1 cellular context compared by ENCODE assay signal in the genomic region with DNA sequence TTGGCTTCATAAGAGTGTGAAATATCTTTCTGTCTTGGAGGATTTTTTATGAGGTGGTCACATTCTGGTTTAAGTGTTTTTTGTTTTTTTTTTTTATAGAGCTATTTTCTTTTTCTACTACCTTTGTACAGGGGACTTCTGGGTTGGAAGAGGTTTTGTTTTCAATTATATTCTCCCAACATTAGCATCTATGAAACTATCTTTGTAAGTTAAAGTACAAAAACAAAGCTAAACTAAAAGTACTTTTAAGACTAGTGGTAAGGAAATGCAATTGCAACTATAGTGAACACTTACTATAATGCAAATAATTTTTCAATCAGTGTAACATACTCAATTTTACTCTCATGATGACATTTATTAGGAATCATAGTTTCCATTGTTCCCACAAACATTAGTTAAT.
TF ChIP-seq lines count a peak whose summit lies in the region.

No MANE protein-coding gene starts in this region.

TF ChIP-seq in GM12891, 5 proteins besides CTCF, POLR2A, EP300 and RAD21:
- TF ChIP-seq TAF1 (IDR thresholded peaks at IDR 0.05; ENCODE audit: low read depth, low read length) (no peak), PAX5 (IDR thresholded peaks at IDR 0.05; ENCODE audit: insufficient read depth, low read length, severe bottlenecking) (no peak), SPI1 (IDR thresholded peaks at IDR 0.05; ENCODE audit: low read depth, low read length) (no peak), POLR2AphosphoS5 (IDR thresholded peaks at IDR 0.05; ENCODE audit: low read depth, low read length) (no peak)
